ENCODE assay signal across 19 cellular contexts in genomic region chr2:223734346-223734745, GRCh38.
"Had no signal": no experiment of that assay in that cellular context is flagged by ENCODE, and none has a peak within 500 bp of the region (broad histone marks: within the 10 kb centered on the region; RNA-seq: fewer than 3 reads in every experiment).

No MANE protein-coding gene starts in this region.

- H3K4me3 Mint-ChIP-seq: immature natural killer cell; naive thymus-derived CD4-positive, alpha-beta T cell; nephron progenitor cell; type B pancreatic cell had no signal

- H3K27me3 ChIP-seq: dorsolateral prefrontal cortex, gastrocnemius medialis, thyroid gland had no signal

- H3K4me3 ChIP-seq: dorsolateral prefrontal cortex, gastrocnemius medialis, skin epidermis, thyroid gland had no signal

- DNase-seq: central memory CD4-positive, alpha-beta T cell; cortex of kidney; dorsolateral prefrontal cortex; effector memory CD4-positive, alpha-beta T cell; gastrocnemius medialis; immature natural killer cell; kidney; left ventricle myocardium superior; naive thymus-derived CD4-positive, alpha-beta T cell; nephron progenitor cell; stimulated activated CD4-positive, alpha-beta T cell treated with anti-CD3 and anti-CD28 coated beads, Interleukin-12 subunit alpha, Interleukin-12 subunit beta, amount 100 ng/mL, for 4 hours; stimulated activated naive CD4-positive, alpha-beta T cell; thyroid gland had no signal

- FAIRE-seq: endometrium, kidney, urothelium cell line had no signal

- H3K9me3 ChIP-seq: gastrocnemius medialis, thyroid gland had no signal

- H3K27ac Mint-ChIP-seq: immature natural killer cell; naive thymus-derived CD4-positive, alpha-beta T cell; nephron progenitor cell; type B pancreatic cell had no signal

- H3K4me1 ChIP-seq: gastrocnemius medialis, thyroid gland had no signal

- H3K36me3 ChIP-seq: gastrocnemius medialis, thyroid gland had no signal

- H3K9me3 Mint-ChIP-seq: immature natural killer cell had no signal

- H3K4me1 Mint-ChIP-seq: immature natural killer cell had no signal

- ATAC-seq: esophagus mucosa; gastrocnemius medialis; left ventricle myocardium superior; naive thymus-derived CD4-positive, alpha-beta T cell; sciatic nerve had no signal

- H3K27ac ChIP-seq: dorsolateral prefrontal cortex, gastrocnemius medialis, skin epidermis, thyroid gland had no signal
